In the genomic region with DNA sequence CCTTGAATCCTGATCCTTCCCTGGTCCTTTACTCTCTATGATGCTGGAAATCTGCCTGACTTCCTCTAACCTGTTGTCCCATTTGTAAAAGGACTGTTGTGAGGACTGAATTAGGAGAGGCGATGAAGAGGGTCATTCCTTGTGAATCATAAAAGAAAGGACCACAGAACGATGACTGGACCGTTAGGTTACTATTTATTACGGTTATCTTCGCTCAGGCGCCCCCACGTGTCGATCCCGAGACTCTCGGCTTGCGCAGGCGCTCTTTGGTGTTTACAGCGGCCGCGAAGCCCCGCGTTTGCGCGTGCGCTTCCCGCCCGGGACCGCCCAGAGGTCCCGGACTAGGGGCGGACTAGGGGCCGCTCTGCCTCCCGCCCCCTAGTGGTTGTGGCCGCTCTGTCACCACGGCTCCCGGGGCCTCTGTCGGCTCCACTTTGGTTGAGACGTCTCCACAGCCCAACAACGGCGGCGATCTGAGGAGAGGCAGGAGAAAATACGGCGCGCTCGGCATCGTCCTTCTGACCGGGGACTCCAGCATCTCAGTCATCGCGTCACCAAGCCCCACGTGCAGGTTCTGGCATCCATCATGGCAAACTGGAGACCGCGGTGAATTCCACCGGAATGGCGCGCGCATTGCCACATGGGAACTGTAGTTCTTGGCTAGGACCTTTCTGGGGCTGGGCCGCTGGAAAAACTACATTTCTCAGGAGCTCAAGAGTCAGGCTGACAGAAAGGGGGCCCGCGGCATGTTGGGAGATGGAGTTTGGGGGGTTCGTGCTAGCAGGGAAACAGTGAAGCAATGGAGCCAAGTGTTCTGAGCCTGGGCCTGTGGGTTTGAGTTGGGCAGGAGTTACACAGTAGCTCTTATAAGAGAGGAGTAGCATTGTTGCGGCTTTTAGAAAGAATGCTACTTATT, we compare ENCODE assay signal across 1 cellular context.
TF ChIP-seq lines count a peak whose summit lies in the region.

A gene with protein sequence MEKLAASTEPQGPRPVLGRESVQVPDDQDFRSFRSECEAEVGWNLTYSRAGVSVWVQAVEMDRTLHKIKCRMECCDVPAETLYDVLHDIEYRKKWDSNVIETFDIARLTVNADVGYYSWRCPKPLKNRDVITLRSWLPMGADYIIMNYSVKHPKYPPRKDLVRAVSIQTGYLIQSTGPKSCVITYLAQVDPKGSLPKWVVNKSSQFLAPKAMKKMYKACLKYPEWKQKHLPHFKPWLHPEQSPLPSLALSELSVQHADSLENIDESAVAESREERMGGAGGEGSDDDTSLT (minus strand): TSS at position 596 of the 916 bp plus-strand sequence. CDS start 12,866 bp downstream, outside the sequence.

TF ChIP-seq in HepG2, 621 proteins besides CTCF, POLR2A, EP300 and RAD21 (continued from another document and continues in another):
- TF ChIP-seq, protein P1, sequence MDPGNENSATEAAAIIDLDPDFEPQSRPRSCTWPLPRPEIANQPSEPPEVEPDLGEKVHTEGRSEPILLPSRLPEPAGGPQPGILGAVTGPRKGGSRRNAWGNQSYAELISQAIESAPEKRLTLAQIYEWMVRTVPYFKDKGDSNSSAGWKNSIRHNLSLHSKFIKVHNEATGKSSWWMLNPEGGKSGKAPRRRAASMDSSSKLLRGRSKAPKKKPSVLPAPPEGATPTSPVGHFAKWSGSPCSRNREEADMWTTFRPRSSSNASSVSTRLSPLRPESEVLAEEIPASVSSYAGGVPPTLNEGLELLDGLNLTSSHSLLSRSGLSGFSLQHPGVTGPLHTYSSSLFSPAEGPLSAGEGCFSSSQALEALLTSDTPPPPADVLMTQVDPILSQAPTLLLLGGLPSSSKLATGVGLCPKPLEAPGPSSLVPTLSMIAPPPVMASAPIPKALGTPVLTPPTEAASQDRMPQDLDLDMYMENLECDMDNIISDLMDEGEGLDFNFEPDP (CRISPR knock-in tag; conservative IDR thresholded peaks at IDR 0.05): 0 out of 2 replicates have a peak, but pooled peaks have one; percentile 67
- TF ChIP-seq, protein P2, sequence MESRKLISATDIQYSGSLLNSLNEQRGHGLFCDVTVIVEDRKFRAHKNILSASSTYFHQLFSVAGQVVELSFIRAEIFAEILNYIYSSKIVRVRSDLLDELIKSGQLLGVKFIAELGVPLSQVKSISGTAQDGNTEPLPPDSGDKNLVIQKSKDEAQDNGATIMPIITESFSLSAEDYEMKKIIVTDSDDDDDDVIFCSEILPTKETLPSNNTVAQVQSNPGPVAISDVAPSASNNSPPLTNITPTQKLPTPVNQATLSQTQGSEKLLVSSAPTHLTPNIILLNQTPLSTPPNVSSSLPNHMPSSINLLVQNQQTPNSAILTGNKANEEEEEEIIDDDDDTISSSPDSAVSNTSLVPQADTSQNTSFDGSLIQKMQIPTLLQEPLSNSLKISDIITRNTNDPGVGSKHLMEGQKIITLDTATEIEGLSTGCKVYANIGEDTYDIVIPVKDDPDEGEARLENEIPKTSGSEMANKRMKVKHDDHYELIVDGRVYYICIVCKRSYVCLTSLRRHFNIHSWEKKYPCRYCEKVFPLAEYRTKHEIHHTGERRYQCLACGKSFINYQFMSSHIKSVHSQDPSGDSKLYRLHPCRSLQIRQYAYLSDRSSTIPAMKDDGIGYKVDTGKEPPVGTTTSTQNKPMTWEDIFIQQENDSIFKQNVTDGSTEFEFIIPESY (CRISPR knock-in tag; IDR thresholded peaks at IDR 0.05): no peak
- no peak for TF ChIP-seq PRMT3 (CRISPR knock-in tag; IDR thresholded peaks at IDR 0.05; ENCODE audit: borderline replicate concordance, low read depth)
- no peak for TF ChIP-seq ZNF468 (CRISPR knock-in tag; IDR thresholded peaks at IDR 0.05)
- 0 out of 2 replicates have a peak, but pooled peaks have one; percentile 37 for TF ChIP-seq RFXAP (CRISPR knock-in tag; IDR thresholded peaks at IDR 0.05; ENCODE audit: borderline replicate concordance)
- peak; percentile 80 for TF ChIP-seq ZNF441 (CRISPR knock-in tag; IDR thresholded peaks at IDR 0.05; ENCODE audit: borderline replicate concordance)
- peak; percentile 93 for TF ChIP-seq KDM5A (IDR thresholded peaks at IDR 0.05; ENCODE audit: borderline replicate concordance, low read length)
- TF ChIP-seq TEAD3 (CRISPR knock-in tag; optimal IDR thresholded peaks at IDR 0.05; ENCODE audit: borderline replicate concordance): peak; percentile 83
- peak; percentile 53; the same call in 1 of the 2 replicates for TF ChIP-seq HIVEP1 (CRISPR knock-in tag; IDR thresholded peaks at IDR 0.05)
- TF ChIP-seq MIER3 (CRISPR knock-in tag; IDR thresholded peaks at IDR 0.05; ENCODE audit: borderline replicate concordance): peak; percentile 69; the same call in 1 of the 2 replicates
- TF ChIP-seq, protein P3, sequence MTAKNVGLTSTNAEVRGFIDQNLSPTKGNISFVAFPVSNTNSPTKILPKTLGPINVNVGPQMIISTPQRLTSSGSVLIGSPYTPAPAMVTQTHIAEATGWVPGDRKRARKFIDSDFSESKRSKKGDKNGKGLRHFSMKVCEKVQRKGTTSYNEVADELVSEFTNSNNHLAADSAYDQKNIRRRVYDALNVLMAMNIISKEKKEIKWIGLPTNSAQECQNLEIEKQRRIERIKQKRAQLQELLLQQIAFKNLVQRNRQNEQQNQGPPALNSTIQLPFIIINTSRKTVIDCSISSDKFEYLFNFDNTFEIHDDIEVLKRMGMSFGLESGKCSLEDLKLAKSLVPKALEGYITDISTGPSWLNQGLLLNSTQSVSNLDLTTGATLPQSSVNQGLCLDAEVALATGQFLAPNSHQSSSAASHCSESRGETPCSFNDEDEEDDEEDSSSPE (CRISPR knock-in tag; IDR thresholded peaks at IDR 0.05): peak; percentile 34; the same call in 1 of the 2 replicates
- TF ChIP-seq ZFX (CRISPR knock-in tag; IDR thresholded peaks at IDR 0.05; ENCODE audit: low read depth): peak; percentile 85
- TF ChIP-seq SAP130 (CRISPR knock-in tag; IDR thresholded peaks at IDR 0.05; ENCODE audit: low read depth): peak; percentile 84
- 0 out of 2 replicates have a peak, but pooled peaks have one; percentile 24 for TF ChIP-seq ZNF160 (CRISPR knock-in tag; IDR thresholded peaks at IDR 0.05)
- peak; percentile 66; the same call in 1 of the 2 replicates for TF ChIP-seq KLF12 (CRISPR knock-in tag; IDR thresholded peaks at IDR 0.05; ENCODE audit: borderline replicate concordance)
- TF ChIP-seq, protein P4, sequence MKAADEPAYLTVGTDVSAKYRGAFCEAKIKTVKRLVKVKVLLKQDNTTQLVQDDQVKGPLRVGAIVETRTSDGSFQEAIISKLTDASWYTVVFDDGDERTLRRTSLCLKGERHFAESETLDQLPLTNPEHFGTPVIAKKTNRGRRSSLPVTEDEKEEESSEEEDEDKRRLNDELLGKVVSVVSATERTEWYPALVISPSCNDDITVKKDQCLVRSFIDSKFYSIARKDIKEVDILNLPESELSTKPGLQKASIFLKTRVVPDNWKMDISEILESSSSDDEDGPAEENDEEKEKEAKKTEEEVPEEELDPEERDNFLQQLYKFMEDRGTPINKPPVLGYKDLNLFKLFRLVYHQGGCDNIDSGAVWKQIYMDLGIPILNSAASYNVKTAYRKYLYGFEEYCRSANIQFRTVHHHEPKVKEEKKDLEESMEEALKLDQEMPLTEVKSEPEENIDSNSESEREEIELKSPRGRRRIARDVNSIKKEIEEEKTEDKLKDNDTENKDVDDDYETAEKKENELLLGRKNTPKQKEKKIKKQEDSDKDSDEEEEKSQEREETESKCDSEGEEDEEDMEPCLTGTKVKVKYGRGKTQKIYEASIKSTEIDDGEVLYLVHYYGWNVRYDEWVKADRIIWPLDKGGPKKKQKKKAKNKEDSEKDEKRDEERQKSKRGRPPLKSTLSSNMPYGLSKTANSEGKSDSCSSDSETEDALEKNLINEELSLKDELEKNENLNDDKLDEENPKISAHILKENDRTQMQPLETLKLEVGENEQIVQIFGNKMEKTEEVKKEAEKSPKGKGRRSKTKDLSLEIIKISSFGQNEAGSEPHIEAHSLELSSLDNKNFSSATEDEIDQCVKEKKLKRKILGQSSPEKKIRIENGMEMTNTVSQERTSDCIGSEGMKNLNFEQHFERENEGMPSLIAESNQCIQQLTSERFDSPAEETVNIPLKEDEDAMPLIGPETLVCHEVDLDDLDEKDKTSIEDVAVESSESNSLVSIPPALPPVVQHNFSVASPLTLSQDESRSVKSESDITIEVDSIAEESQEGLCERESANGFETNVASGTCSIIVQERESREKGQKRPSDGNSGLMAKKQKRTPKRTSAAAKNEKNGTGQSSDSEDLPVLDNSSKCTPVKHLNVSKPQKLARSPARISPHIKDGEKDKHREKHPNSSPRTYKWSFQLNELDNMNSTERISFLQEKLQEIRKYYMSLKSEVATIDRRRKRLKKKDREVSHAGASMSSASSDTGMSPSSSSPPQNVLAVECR (CRISPR knock-in tag; IDR thresholded peaks at IDR 0.05; ENCODE audit: borderline replicate concordance): peak; percentile 71; the same call in 1 of the 2 replicates
- TF ChIP-seq JARID2 (CRISPR knock-in tag; IDR thresholded peaks at IDR 0.05; ENCODE audit: insufficient replicate concordance): no peak
- TF ChIP-seq MXD4 (CRISPR knock-in tag; IDR thresholded peaks at IDR 0.05): peak; percentile 75
- TF ChIP-seq, protein P5, sequence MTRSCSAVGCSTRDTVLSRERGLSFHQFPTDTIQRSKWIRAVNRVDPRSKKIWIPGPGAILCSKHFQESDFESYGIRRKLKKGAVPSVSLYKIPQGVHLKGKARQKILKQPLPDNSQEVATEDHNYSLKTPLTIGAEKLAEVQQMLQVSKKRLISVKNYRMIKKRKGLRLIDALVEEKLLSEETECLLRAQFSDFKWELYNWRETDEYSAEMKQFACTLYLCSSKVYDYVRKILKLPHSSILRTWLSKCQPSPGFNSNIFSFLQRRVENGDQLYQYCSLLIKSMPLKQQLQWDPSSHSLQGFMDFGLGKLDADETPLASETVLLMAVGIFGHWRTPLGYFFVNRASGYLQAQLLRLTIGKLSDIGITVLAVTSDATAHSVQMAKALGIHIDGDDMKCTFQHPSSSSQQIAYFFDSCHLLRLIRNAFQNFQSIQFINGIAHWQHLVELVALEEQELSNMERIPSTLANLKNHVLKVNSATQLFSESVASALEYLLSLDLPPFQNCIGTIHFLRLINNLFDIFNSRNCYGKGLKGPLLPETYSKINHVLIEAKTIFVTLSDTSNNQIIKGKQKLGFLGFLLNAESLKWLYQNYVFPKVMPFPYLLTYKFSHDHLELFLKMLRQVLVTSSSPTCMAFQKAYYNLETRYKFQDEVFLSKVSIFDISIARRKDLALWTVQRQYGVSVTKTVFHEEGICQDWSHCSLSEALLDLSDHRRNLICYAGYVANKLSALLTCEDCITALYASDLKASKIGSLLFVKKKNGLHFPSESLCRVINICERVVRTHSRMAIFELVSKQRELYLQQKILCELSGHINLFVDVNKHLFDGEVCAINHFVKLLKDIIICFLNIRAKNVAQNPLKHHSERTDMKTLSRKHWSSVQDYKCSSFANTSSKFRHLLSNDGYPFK (CRISPR knock-in tag; IDR thresholded peaks at IDR 0.05; ENCODE audit: borderline replicate concordance): peak; percentile 76; the same call in 1 of the 2 replicates
- peak; percentile 75; the same call in 1 of the 2 replicates for TF ChIP-seq SIN3B (IDR thresholded peaks at IDR 0.05; ENCODE audit: low read length)
- TF ChIP-seq ZNF713 (CRISPR knock-in tag; IDR thresholded peaks at IDR 0.05): peak; percentile 68; the same call in 1 of the 2 replicates
- TF ChIP-seq HNRNPLL (IDR thresholded peaks at IDR 0.05; ENCODE audit: low read depth, low read length, poor library complexity, severe bottlenecking): peak; percentile 40
- TF ChIP-seq ZSCAN22 (CRISPR knock-in tag; IDR thresholded peaks at IDR 0.05): peak; percentile 56; the same call in 1 of the 2 replicates
- TF ChIP-seq RXRA (CRISPR knock-in tag; IDR thresholded peaks at IDR 0.05): 0 out of 2 replicates have a peak, but pooled peaks have one; percentile 80
- 0 out of 2 replicates have a peak, but pooled peaks have one; percentile 60 for TF ChIP-seq CHD2 (IDR thresholded peaks at IDR 0.05; ENCODE audit: low read depth, low read length)
- TF ChIP-seq ETV6 (CRISPR knock-in tag; conservative IDR thresholded peaks at IDR 0.05): 0 out of 2 replicates have a peak, but pooled peaks have one; percentile 55
- TF ChIP-seq ZNF841 (CRISPR knock-in tag; IDR thresholded peaks at IDR 0.05; ENCODE audit: borderline replicate concordance): no peak
- TF ChIP-seq IKZF4 (CRISPR knock-in tag; IDR thresholded peaks at IDR 0.05; ENCODE audit: borderline replicate concordance, low read depth, not compliant biosample characterization): peak; percentile 73
- peak; percentile 38; the same call in 1 of the 2 replicates for TF ChIP-seq GABPA (IDR thresholded peaks at IDR 0.05; ENCODE audit: low read depth, low read length)
- TF ChIP-seq GABPA (CRISPR knock-in tag; IDR thresholded peaks at IDR 0.05; ENCODE audit: low read depth): peak; percentile 86
- TF ChIP-seq SALL1 (CRISPR knock-in tag; IDR thresholded peaks at IDR 0.05): peak; percentile 82
- peak; percentile 68; the same call in 1 of the 2 replicates for TF ChIP-seq MYC (CRISPR knock-in tag; IDR thresholded peaks at IDR 0.05; ENCODE audit: borderline replicate concordance)
- no peak for TF ChIP-seq ZNF775 (CRISPR knock-in tag; IDR thresholded peaks at IDR 0.05; ENCODE audit: borderline replicate concordance)
- peak; percentile 71; the same call in 1 of the 2 replicates for TF ChIP-seq ZNF543 (CRISPR knock-in tag; IDR thresholded peaks at IDR 0.05)
- peak; percentile 69 for TF ChIP-seq PHF20 (CRISPR knock-in tag; IDR thresholded peaks at IDR 0.05)
- TF ChIP-seq AGO2 (optimal IDR thresholded peaks at IDR 0.05; ENCODE audit: low read depth, low read length): peak; percentile 71
- peak; percentile 51 for TF ChIP-seq CEBPG (CRISPR knock-in tag; IDR thresholded peaks at IDR 0.05)
- TF ChIP-seq, protein P6, sequence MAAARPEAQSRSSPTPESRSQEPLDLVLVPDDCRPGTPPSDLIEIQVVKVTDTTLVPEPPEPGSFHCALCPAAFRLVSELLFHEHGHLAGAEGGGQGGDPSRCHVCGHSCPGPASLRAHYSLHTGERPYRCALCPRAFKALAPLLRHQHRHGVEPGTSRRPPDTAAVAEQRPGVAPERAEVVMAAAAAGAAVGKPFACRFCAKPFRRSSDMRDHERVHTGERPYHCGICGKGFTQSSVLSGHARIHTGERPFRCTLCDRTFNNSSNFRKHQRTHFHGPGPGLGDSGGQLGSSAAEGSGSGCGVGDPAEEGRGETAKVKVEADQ (CRISPR knock-in tag; IDR thresholded peaks at IDR 0.05; ENCODE audit: borderline replicate concordance): peak; percentile 83
- TF ChIP-seq, protein P7, sequence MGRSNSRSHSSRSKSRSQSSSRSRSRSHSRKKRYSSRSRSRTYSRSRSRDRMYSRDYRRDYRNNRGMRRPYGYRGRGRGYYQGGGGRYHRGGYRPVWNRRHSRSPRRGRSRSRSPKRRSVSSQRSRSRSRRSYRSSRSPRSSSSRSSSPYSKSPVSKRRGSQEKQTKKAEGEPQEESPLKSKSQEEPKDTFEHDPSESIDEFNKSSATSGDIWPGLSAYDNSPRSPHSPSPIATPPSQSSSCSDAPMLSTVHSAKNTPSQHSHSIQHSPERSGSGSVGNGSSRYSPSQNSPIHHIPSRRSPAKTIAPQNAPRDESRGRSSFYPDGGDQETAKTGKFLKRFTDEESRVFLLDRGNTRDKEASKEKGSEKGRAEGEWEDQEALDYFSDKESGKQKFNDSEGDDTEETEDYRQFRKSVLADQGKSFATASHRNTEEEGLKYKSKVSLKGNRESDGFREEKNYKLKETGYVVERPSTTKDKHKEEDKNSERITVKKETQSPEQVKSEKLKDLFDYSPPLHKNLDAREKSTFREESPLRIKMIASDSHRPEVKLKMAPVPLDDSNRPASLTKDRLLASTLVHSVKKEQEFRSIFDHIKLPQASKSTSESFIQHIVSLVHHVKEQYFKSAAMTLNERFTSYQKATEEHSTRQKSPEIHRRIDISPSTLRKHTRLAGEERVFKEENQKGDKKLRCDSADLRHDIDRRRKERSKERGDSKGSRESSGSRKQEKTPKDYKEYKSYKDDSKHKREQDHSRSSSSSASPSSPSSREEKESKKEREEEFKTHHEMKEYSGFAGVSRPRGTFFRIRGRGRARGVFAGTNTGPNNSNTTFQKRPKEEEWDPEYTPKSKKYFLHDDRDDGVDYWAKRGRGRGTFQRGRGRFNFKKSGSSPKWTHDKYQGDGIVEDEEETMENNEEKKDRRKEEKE (IDR thresholded peaks at IDR 0.05): no peak
- TF ChIP-seq ATAD3A (CRISPR knock-in tag; IDR thresholded peaks at IDR 0.05): no peak
- TF ChIP-seq KLF16 (CRISPR knock-in tag; IDR thresholded peaks at IDR 0.05): peak in 1 of 2 experiments; percentile 64; a peak in 1 of 4 replicates
